17 cellular contexts compared by ENCODE assay signal in the genomic region with DNA sequence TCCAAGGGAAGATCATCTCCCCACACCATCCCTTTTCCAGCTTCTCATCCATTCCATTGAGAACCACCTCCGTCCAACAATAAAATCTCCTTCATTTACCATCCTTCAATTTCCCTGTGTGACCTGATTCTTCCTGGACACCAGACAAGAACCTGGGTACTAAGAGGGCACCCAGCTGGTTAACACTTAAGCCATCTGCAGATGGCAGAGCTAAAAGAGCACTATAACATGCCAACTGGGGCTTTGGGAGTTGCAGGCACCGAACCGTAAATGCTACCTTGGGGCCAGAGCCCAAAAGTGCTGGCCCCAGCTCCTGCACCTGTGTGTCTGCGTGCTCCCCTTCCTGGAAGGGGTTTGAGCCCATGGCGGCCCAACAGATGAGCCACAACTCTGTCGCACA.
"Had no signal": no experiment of that assay in that cellular context is flagged by ENCODE, and none has a peak within 500 bp of the region (broad histone marks: within the 10 kb centered on the region; RNA-seq: fewer than 3 reads in every experiment).

No MANE protein-coding gene starts in this region.

- H3K27me3 ChIP-seq: SJSA1 had no signal

- H3K4me3 ChIP-seq: SJSA1, SK-N-MC had no signal

- H3K9me3 ChIP-seq: SJSA1 had no signal

- H3K27ac ChIP-seq: SJSA1, SK-N-MC had no signal

- DNase-seq: KBM-7, MV-4-11, NCI-H1048, NCI-H1105 treated with DMSO at 0.1 percent for 48 hours, NCI-H1417 treated with DMSO at 0.1 percent for 48 hours, NCI-H146, NCI-H187, NCI-H2029, NCI-H2081 treated with DMSO at 0.1 percent for 48 hours, NCI-H2227 treated with DMSO at 0.1 percent for 48 hours, NCI-H526 treated with DMSO at 0.1 percent for 48 hours, NCI-H748 treated with DMSO at 0.1 percent for 48 hours, Right ventricle myocardium superior, RPMI8226, SIG-M5 had no signal

- H3K36me3 ChIP-seq: SJSA1 had no signal

- H3K4me1 ChIP-seq: SJSA1 had no signal
